In the genomic region with DNA sequence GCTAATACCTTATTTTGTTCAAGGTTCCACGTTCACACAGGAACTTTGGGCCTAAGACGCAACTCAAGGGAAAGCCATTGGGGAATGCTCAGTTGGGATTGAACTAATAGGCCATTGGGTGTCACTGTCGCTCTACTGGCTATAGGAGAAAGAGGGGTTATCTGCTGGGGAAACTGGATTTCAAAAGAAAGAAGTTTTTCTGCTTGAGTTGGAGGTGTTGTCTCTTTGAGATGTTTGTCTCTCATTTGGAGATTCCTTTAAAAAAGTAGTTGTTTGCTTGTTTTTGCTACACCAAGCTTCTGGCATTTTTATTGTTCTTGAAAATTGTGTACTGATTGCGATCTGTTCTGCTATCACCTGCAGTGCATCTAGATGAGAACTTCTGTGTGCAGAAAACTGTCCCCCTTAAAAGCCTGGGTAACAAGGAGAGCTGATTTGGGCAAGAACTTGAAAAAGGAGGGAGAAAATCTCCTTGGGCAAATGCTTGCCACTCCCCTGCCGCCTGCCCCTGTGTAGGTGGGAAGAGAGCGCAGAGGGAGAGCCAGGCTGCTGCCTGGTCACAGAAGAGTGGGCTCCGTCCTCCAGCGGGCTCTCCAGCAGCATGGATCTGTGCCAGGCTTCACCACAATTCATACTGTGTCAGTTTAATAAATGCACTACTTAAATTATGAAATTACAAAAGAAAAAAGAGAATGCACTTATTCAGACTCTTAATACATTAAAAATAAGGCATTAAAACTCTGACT, we compare ENCODE assay signal across 1 cellular context.
TF ChIP-seq lines count a peak whose summit lies in the region.

No MANE protein-coding gene starts in this region.

TF ChIP-seq in K562, 482 proteins besides CTCF, POLR2A, EP300 and RAD21 (continued from another document):
- TF ChIP-seq, protein P1, sequence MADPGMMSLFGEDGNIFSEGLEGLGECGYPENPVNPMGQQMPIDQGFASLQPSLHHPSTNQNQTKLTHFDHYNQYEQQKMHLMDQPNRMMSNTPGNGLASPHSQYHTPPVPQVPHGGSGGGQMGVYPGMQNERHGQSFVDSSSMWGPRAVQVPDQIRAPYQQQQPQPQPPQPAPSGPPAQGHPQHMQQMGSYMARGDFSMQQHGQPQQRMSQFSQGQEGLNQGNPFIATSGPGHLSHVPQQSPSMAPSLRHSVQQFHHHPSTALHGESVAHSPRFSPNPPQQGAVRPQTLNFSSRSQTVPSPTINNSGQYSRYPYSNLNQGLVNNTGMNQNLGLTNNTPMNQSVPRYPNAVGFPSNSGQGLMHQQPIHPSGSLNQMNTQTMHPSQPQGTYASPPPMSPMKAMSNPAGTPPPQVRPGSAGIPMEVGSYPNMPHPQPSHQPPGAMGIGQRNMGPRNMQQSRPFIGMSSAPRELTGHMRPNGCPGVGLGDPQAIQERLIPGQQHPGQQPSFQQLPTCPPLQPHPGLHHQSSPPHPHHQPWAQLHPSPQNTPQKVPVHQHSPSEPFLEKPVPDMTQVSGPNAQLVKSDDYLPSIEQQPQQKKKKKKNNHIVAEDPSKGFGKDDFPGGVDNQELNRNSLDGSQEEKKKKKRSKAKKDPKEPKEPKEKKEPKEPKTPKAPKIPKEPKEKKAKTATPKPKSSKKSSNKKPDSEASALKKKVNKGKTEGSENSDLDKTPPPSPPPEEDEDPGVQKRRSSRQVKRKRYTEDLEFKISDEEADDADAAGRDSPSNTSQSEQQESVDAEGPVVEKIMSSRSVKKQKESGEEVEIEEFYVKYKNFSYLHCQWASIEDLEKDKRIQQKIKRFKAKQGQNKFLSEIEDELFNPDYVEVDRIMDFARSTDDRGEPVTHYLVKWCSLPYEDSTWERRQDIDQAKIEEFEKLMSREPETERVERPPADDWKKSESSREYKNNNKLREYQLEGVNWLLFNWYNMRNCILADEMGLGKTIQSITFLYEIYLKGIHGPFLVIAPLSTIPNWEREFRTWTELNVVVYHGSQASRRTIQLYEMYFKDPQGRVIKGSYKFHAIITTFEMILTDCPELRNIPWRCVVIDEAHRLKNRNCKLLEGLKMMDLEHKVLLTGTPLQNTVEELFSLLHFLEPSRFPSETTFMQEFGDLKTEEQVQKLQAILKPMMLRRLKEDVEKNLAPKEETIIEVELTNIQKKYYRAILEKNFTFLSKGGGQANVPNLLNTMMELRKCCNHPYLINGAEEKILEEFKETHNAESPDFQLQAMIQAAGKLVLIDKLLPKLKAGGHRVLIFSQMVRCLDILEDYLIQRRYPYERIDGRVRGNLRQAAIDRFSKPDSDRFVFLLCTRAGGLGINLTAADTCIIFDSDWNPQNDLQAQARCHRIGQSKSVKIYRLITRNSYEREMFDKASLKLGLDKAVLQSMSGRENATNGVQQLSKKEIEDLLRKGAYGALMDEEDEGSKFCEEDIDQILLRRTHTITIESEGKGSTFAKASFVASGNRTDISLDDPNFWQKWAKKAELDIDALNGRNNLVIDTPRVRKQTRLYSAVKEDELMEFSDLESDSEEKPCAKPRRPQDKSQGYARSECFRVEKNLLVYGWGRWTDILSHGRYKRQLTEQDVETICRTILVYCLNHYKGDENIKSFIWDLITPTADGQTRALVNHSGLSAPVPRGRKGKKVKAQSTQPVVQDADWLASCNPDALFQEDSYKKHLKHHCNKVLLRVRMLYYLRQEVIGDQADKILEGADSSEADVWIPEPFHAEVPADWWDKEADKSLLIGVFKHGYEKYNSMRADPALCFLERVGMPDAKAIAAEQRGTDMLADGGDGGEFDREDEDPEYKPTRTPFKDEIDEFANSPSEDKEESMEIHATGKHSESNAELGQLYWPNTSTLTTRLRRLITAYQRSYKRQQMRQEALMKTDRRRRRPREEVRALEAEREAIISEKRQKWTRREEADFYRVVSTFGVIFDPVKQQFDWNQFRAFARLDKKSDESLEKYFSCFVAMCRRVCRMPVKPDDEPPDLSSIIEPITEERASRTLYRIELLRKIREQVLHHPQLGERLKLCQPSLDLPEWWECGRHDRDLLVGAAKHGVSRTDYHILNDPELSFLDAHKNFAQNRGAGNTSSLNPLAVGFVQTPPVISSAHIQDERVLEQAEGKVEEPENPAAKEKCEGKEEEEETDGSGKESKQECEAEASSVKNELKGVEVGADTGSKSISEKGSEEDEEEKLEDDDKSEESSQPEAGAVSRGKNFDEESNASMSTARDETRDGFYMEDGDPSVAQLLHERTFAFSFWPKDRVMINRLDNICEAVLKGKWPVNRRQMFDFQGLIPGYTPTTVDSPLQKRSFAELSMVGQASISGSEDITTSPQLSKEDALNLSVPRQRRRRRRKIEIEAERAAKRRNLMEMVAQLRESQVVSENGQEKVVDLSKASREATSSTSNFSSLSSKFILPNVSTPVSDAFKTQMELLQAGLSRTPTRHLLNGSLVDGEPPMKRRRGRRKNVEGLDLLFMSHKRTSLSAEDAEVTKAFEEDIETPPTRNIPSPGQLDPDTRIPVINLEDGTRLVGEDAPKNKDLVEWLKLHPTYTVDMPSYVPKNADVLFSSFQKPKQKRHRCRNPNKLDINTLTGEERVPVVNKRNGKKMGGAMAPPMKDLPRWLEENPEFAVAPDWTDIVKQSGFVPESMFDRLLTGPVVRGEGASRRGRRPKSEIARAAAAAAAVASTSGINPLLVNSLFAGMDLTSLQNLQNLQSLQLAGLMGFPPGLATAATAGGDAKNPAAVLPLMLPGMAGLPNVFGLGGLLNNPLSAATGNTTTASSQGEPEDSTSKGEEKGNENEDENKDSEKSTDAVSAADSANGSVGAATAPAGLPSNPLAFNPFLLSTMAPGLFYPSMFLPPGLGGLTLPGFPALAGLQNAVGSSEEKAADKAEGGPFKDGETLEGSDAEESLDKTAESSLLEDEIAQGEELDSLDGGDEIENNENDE (IDR thresholded peaks at IDR 0.05; ENCODE audit: low read depth, low read length): no peak
- 0 out of 2 replicates have a peak, but pooled peaks have one; percentile 26 for TF ChIP-seq SMC3 (conservative IDR thresholded peaks at IDR 0.05; ENCODE audit: insufficient read depth, low read depth, low read length)
- no peak for TF ChIP-seq TAF9B (IDR thresholded peaks at IDR 0.05; ENCODE audit: partially characterized antibody)
- no peak for TF ChIP-seq KHSRP (IDR thresholded peaks at IDR 0.05)
- no peak for TF ChIP-seq RBBP5 (IDR thresholded peaks at IDR 0.05; ENCODE audit: borderline replicate concordance, insufficient read depth, low read length, poor library complexity, severe bottlenecking)
- TF ChIP-seq, protein P2, sequence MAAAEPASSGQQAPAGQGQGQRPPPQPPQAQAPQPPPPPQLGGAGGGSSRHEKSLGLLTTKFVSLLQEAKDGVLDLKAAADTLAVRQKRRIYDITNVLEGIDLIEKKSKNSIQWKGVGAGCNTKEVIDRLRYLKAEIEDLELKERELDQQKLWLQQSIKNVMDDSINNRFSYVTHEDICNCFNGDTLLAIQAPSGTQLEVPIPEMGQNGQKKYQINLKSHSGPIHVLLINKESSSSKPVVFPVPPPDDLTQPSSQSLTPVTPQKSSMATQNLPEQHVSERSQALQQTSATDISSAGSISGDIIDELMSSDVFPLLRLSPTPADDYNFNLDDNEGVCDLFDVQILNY (CRISPR knock-in tag; IDR thresholded peaks at IDR 0.05): no peak
- TF ChIP-seq MAZ (CRISPR knock-in tag; conservative IDR thresholded peaks at IDR 0.05 in 1 of 2, IDR thresholded peaks at IDR 0.05 in 1 of 2): 0 out of 4 replicates have a peak, but pooled peaks of 1 of the 2 experiments have one; percentile 31
- no peak for TF ChIP-seq ESRRA (IDR thresholded peaks at IDR 0.05; ENCODE audit: borderline replicate concordance, low read depth)
- TF ChIP-seq KLF10 (CRISPR knock-in tag; IDR thresholded peaks at IDR 0.05): no peak
- TF ChIP-seq ZNF444 (CRISPR knock-in tag; IDR thresholded peaks at IDR 0.05): no peak
- no peak for TF ChIP-seq NFE2 (IDR thresholded peaks at IDR 0.05; ENCODE audit: low read depth)
- TF ChIP-seq, protein P3, sequence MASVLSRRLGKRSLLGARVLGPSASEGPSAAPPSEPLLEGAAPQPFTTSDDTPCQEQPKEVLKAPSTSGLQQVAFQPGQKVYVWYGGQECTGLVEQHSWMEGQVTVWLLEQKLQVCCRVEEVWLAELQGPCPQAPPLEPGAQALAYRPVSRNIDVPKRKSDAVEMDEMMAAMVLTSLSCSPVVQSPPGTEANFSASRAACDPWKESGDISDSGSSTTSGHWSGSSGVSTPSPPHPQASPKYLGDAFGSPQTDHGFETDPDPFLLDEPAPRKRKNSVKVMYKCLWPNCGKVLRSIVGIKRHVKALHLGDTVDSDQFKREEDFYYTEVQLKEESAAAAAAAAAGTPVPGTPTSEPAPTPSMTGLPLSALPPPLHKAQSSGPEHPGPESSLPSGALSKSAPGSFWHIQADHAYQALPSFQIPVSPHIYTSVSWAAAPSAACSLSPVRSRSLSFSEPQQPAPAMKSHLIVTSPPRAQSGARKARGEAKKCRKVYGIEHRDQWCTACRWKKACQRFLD (CRISPR knock-in tag; IDR thresholded peaks at IDR 0.05): no peak
- TF ChIP-seq RFX1 (IDR thresholded peaks at IDR 0.05): no peak
- no peak for TF ChIP-seq NFE2L1 (tag; IDR thresholded peaks at IDR 0.05; ENCODE audit: borderline replicate concordance, low read depth)
- no peak for TF ChIP-seq FOSL1 (tag; conservative IDR thresholded peaks at IDR 0.05)
- TF ChIP-seq, protein P4, sequence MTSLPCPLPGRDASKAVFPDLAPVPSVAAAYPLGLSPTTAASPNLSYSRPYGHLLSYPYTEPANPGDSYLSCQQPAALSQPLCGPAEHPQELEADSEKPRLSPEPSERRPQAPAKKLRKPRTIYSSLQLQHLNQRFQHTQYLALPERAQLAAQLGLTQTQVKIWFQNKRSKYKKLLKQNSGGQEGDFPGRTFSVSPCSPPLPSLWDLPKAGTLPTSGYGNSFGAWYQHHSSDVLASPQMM (CRISPR knock-in tag; IDR thresholded peaks at IDR 0.05): no peak
- no peak for TF ChIP-seq COPS2 (conservative IDR thresholded peaks at IDR 0.05)
- TF ChIP-seq ZFPM2 (CRISPR knock-in tag; IDR thresholded peaks at IDR 0.05): no peak
- TF ChIP-seq CBX2 (IDR thresholded peaks at IDR 0.05; ENCODE audit: insufficient read depth, low read length, poor library complexity, severe bottlenecking): no peak
- TF ChIP-seq POLR2AphosphoS5 (IDR thresholded peaks at IDR 0.05; ENCODE audit: control insufficient read depth, insufficient read depth, low read depth, low read length): no peak
- TF ChIP-seq SMARCE1 (IDR thresholded peaks at IDR 0.05): no peak
- no peak for TF ChIP-seq TSC22D4 (tag; IDR thresholded peaks at IDR 0.05)
- TF ChIP-seq GTF2A2 (tag; IDR thresholded peaks at IDR 0.05): no peak
- TF ChIP-seq, protein P5, sequence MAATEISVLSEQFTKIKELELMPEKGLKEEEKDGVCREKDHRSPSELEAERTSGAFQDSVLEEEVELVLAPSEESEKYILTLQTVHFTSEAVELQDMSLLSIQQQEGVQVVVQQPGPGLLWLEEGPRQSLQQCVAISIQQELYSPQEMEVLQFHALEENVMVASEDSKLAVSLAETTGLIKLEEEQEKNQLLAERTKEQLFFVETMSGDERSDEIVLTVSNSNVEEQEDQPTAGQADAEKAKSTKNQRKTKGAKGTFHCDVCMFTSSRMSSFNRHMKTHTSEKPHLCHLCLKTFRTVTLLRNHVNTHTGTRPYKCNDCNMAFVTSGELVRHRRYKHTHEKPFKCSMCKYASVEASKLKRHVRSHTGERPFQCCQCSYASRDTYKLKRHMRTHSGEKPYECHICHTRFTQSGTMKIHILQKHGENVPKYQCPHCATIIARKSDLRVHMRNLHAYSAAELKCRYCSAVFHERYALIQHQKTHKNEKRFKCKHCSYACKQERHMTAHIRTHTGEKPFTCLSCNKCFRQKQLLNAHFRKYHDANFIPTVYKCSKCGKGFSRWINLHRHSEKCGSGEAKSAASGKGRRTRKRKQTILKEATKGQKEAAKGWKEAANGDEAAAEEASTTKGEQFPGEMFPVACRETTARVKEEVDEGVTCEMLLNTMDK (IDR thresholded peaks at IDR 0.05; ENCODE audit: borderline replicate concordance, insufficient read depth, low read depth, low read length, poor library complexity, severe bottlenecking): no peak
- no peak for TF ChIP-seq LCOR (CRISPR knock-in tag; IDR thresholded peaks at IDR 0.05)
- TF ChIP-seq PHF8 (IDR thresholded peaks at IDR 0.05; ENCODE audit: borderline replicate concordance, low read length): no peak
- peak; percentile 32; the same call in 1 of the 2 replicates for TF ChIP-seq STAG1 (CRISPR knock-in tag; IDR thresholded peaks at IDR 0.05; ENCODE audit: borderline replicate concordance)
- TF ChIP-seq, protein P6, sequence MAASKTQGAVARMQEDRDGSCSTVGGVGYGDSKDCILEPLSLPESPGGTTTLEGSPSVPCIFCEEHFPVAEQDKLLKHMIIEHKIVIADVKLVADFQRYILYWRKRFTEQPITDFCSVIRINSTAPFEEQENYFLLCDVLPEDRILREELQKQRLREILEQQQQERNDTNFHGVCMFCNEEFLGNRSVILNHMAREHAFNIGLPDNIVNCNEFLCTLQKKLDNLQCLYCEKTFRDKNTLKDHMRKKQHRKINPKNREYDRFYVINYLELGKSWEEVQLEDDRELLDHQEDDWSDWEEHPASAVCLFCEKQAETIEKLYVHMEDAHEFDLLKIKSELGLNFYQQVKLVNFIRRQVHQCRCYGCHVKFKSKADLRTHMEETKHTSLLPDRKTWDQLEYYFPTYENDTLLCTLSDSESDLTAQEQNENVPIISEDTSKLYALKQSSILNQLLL (CRISPR knock-in tag; IDR thresholded peaks at IDR 0.05; ENCODE audit: borderline replicate concordance): no peak
- TF ChIP-seq, protein P7, sequence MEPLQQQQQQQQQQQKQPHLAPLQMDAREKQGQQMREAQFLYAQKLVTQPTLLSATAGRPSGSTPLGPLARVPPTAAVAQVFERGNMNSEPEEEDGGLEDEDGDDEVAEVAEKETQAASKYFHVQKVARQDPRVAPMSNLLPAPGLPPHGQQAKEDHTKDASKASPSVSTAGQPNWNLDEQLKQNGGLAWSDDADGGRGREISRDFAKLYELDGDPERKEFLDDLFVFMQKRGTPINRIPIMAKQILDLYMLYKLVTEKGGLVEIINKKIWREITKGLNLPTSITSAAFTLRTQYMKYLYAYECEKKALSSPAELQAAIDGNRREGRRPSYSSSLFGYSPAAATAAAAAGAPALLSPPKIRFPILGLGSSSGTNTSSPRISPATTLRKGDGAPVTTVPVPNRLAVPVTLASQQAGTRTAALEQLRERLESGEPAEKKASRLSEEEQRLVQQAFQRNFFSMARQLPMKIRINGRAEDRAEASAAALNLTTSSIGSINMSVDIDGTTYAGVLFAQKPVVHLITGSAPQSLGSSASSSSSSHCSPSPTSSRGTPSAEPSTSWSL (CRISPR knock-in tag; IDR thresholded peaks at IDR 0.05; ENCODE audit: borderline replicate concordance): no peak
- no peak for TF ChIP-seq CBX1 (IDR thresholded peaks at IDR 0.05; ENCODE audit: low read depth)
- TF ChIP-seq, protein P8, sequence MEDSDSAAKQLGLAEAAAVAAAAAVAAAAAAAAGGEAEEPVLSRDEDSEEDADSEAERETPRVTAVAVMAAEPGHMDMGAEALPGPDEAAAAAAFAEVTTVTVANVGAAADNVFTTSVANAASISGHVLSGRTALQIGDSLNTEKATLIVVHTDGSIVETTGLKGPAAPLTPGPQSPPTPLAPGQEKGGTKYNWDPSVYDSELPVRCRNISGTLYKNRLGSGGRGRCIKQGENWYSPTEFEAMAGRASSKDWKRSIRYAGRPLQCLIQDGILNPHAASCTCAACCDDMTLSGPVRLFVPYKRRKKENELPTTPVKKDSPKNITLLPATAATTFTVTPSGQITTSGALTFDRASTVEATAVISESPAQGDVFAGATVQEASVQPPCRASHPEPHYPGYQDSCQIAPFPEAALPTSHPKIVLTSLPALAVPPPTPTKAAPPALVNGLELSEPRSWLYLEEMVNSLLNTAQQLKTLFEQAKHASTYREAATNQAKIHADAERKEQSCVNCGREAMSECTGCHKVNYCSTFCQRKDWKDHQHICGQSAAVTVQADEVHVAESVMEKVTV (CRISPR knock-in tag; IDR thresholded peaks at IDR 0.05): peak; percentile 53; the same call in 1 of the 2 replicates
